24 cellular contexts compared by ENCODE assay signal in the genomic region with DNA sequence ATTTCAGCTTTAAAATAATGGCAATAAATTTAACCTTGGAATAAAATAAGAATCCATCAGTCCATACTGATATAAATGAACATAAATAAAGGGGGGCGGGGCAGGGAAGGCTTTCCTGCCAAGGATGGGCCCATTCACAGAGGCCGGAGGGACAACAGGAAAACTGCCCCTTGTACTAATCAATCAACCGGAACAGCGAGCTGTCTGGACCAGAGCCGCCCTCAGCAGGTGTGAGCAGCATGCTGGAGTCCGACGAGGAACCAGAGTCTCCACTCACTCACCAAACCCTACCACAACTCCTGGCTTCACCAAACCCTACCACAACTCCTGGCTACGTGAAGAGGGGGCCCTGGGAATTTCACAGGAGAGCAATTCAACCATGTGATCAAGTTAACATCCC. TPM values are rescaled to one million over a fixed set of nuclear protein-coding genes. Genes with fewer than 3 reads are reported as not detected.
"Had no signal": no experiment of that assay in that cellular context is flagged by ENCODE, and none has a peak within 500 bp of the region (broad histone marks: within the 10 kb centered on the region; RNA-seq: fewer than 3 reads in every experiment).

No MANE protein-coding gene starts in this region.

- H3K4me3 ChIP-seq: K562, SJSA1, SK-N-MC had no signal

- H3K27me3 ChIP-seq: SJSA1 had no signal

- H3K4me1 ChIP-seq: SJSA1 had no signal

- H3K36me3 ChIP-seq: SJSA1 had no signal

- H3K9ac ChIP-seq: KMS-11 had no signal

- DNase-seq: Kasumi-1, MM.1S, NCI-H1105 treated with DMSO at 0.1 percent for 48 hours, NCI-H1417 treated with DMSO at 0.1 percent for 48 hours, NCI-H146, NCI-H1694 treated with DMSO at 0.1 percent for 48 hours, NCI-H1930, NCI-H2171 treated with DMSO at 0.1 percent for 48 hours, NCI-H345, NCI-H446 treated with DMSO at 0.1 percent for 48 hours, NCI-H510A treated with DMSO at 0.1 percent for 48 hours, NCI-H526, NCI-H82, Right ventricle myocardium superior, RPMI8226, SIG-M5 had no signal

- FAIRE-seq: HTR-8/SVneo, K562, RCC 7860 had no signal

- ATAC-seq: K562 had no signal

- H3K27ac ChIP-seq: HL-60, KMS-11, SJSA1, SK-N-MC had no signal

RNA-seq across cellular contexts. Expression of gene RIMBP2, which starts 51.3 kb away (rescaled TPM):
- total RNA-seq: K562, Right ventricle myocardium superior had no signal
- polyA plus RNA-seq: IgD-negative memory B cell, K562 had no signal
